Comparison of ENCODE assay signal across 1 cellular context in genomic region chr1:66982561-66983285, GRCh38.
A peak's percentile ranks its signal among the peaks of the same experiment; 100 is the strongest.
TF ChIP-seq lines count a peak whose summit lies in the region.

No MANE protein-coding gene starts in this region.

TF ChIP-seq in HEK293, 187 proteins besides CTCF, POLR2A, EP300 and RAD21 (continued from another document):
- no peak for TF ChIP-seq ZNF398 (tag by site-specific recombination; IDR thresholded peaks at IDR 0.05)
- no peak for TF ChIP-seq ZNF146 (tag by site-specific recombination; IDR thresholded peaks at IDR 0.05)
- TF ChIP-seq BCL6B (tag by site-specific recombination; IDR thresholded peaks at IDR 0.05), result peak; percentile 54; the same call in 1 of the 2 replicates
- no peak for TF ChIP-seq OSR2 (tag by site-specific recombination; IDR thresholded peaks at IDR 0.05)
